9 cellular contexts compared by ENCODE assay signal in the genomic region with DNA sequence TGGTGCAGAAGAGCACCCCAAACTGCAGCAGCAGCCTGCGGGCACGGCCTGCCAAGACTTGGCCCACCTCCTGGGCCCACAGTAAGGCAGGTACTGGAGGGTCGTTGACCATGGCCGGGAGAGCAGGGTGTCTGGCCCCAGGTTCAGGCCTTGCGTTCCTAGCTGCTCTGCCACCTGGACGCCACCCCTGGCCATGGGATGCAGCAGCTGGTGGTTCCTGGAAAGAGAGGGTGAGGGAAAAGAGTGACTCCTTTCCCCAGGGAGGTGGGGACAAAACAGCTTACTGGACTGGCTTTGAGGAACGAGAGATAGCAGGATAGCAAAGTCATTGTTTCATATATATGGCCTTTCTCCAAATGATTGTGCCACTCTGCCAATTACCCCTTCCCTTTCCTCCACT. TPM values are rescaled to one million over a fixed set of nuclear protein-coding genes. Genes with fewer than 3 reads are reported as not detected.
DNase-seq lines count a peak whose midpoint lies in the region; ATAC-seq and TF ChIP-seq lines count a peak whose summit lies in the region.
"Had no signal": no experiment of that assay in that cellular context is flagged by ENCODE, and none has a peak within 500 bp of the region (broad histone marks: within the 10 kb centered on the region; RNA-seq: fewer than 3 reads in every experiment).

No MANE protein-coding gene starts in this region.

- H3K27ac Mint-ChIP-seq in activated B cell treated with CpG ODN at 0.5 μM for 24 hours = peak overlapping the region; percentile 86

- POLR2A ChIA-PET in activated B cell treated with CpG ODN at 0.5 μM for 24 hours (lab: Charles Lee) = interaction anchor here (0.9 to 8.0 kb wide), 16 partner anchors 21 to 175 kb away, joined by 3 to 188 read pairs (median 21); a partner anchor contains a TSS

- peaks cover 49% of the 10 kb centered on the region for H3K4me1 Mint-ChIP-seq in activated B cell treated with CpG ODN at 0.5 μM for 24 hours

- H3K4me1 ChIP-seq in heart right ventricle (peaks cover 23 to 57% (median 39%) of the 10 kb centered on the region in 9 donors), right cardiac atrium (ENCODE audit: control insufficient read depth, insufficient read depth, low read length) (peaks cover 15% of the 10 kb centered on the region), spleen (peaks cover 31 to 72% (median 48%) of the 10 kb centered on the region in 6 donors)

- no peak for ATAC-seq in heart right ventricle
- no peak for ATAC-seq in Right ventricle myocardium superior (ENCODE audit: poor library complexity)
- ATAC-seq in activated B cell treated with CpG ODN at 0.5 μM for 24 hours (ENCODE audit: low read depth) = no peak
- ATAC-seq in right cardiac atrium = no peak
- no peak for ATAC-seq in HG03108 (IDR thresholded peaks at IDR 0.05; ENCODE audit: unreplicated experiment)
- no peak for ATAC-seq in HG02970 (IDR thresholded peaks at IDR 0.05; ENCODE audit: low FRiP score, unreplicated experiment)

- H3K27me3 ChIP-seq in heart right ventricle (no peaks in the 10 kb centered on the region), right cardiac atrium (ENCODE audit: control insufficient read depth, insufficient read depth) (no peaks in the 10 kb centered on the region), spleen (replicated peaks in 1 of 7) (no peaks in the 10 kb centered on the region)

- TF ChIP-seq POLR2A in spleen (IDR thresholded peaks at IDR 0.05) = no peak

- DNase-seq in heart right ventricle (no peak), Right ventricle myocardium superior (no peak), activated B cell treated with CpG ODN at 0.5 μM for 24 hours (no peak), right cardiac atrium (peak in 2 of 3 donors; percentile 51 to 59), spleen (peak; percentile 85), KBM-7 (no peak)

- peak overlapping the region in 9 of 10 donors; percentile 55 to 90 (median 73) for H3K4me3 ChIP-seq in heart right ventricle
- peak overlapping the region; percentile 89 for H3K4me3 ChIP-seq in right cardiac atrium (ENCODE audit: low read length)
- H3K4me3 ChIP-seq in spleen = peak overlapping the region; percentile 67 to 94 (median 84)

- H3K36me3 ChIP-seq in heart right ventricle (peaks cover 0 to 26% (median 11%) of the 10 kb centered on the region in 9 donors), spleen (peaks cover 0 to 27% (median 4%) of the 10 kb centered on the region in 6 donors)

- no peaks in the 10 kb centered on the region for H3K27me3 Mint-ChIP-seq in activated B cell treated with CpG ODN at 0.5 μM for 24 hours

- CTCF ChIA-PET in activated B cell treated with CpG ODN at 0.5 μM for 24 hours (lab: Charles Lee) = interaction anchor here (1.0 to 1.4 kb wide), 2 partner anchors 11 to 24 kb away, joined by 3 to 6 read pairs; no protein-coding TSS in a partner anchor

- no peaks in the 10 kb centered on the region for H3K9me3 Mint-ChIP-seq in activated B cell treated with CpG ODN at 0.5 μM for 24 hours

- in situ Hi-C loops in KBM-7 (cut with MboI; ENCODE audit: low pct_unique_long_range_greater_than_20kb, low sequenced_read_pairs) = no loop called here

- H3K27ac ChIP-seq in heart right ventricle (peak overlapping the region in 9 of 10 donors; percentile 70 to 91 (median 84)), right cardiac atrium (ENCODE audit: low read length) (peak overlapping the region; percentile 42), spleen (peak overlapping the region; percentile 48 to 86 (median 78))

- H3K36me3 Mint-ChIP-seq in activated B cell treated with CpG ODN at 0.5 μM for 24 hours (ENCODE audit: low read depth) = peaks cover 19% of the 10 kb centered on the region

- H3K4me3 Mint-ChIP-seq in activated B cell treated with CpG ODN at 0.5 μM for 24 hours = peak overlapping the region; percentile 92

- intact Hi-C loops in heart right ventricle (cut with DNase I) (loop anchor here in 3 of 10 donors (5.0 kb wide), 3 partner anchors 33 to 137 kb away; a partner anchor contains a TSS), Right ventricle myocardium superior (cut with DNase I) (no loop called here), activated B cell treated with CpG ODN at 0.5 μM for 24 hours (cut with micrococcal nuclease) (no loop called here), right cardiac atrium (cut with DNase I) (no loop called here), spleen (cut with DNase I; ENCODE audit: low total_unique reads) (no loop called here)

- H3K9me3 ChIP-seq in heart right ventricle (no peaks in the 10 kb centered on the region), right cardiac atrium (ENCODE audit: control insufficient read depth, low read length) (no peaks in the 10 kb centered on the region), spleen (no peaks in the 10 kb centered on the region)

- WGBS in heart right ventricle, 2 donors = 51 to 62% methylated on average over 7 of the region's 7 CpGs
- WGBS in right cardiac atrium = 50% methylated on average over 7 of the region's 7 CpGs
- WGBS in spleen, 5 donors = 64 to 73% (median 67%) methylated on average over 6 to 7 of the region's 7 CpGs

- TF ChIP-seq CTCF in heart right ventricle (IDR thresholded peaks at IDR 0.05) (no peak), activated B cell treated with CpG ODN at 0.5 μM for 24 hours (IDR thresholded peaks at IDR 0.05) (no peak), spleen (IDR thresholded peaks at IDR 0.05 in 8 of 11, conservative IDR thresholded peaks at IDR 0.05 in 3 of 11) (no peak)

RNA-seq across cellular contexts. Expression of a gene that starts 1.8 kb away (rescaled TPM):
- total RNA-seq in heart right ventricle (10 to 100 TPM in 9 of 10 donors, 1 to 10 TPM in 1; 8.5 to 26.8 (median 15.7) TPM), Right ventricle myocardium superior (21.7 TPM), activated B cell treated with CpG ODN at 0.5 μM for 24 hours (18.6 and 27.8 TPM in 2 replicates), right cardiac atrium (10 to 100 TPM; 20.0 to 27.6 (median 26.5) TPM), spleen (10 to 100 TPM; 25.6 to 66.0 (median 34.4) TPM)
- polyA plus RNA-seq in heart right ventricle (10 to 100 TPM; 31.4 to 83.0 TPM), right cardiac atrium (34.3 TPM), spleen (10 to 100 TPM; 47.7 to 62.6 (median 47.8) TPM)

RNA-seq across cellular contexts. Expression of a gene that starts 2.1 kb away (rescaled TPM):
- total RNA-seq in heart right ventricle (under 1 TPM in 4 of 10 donors, not detected in 6; 0.26 to 0.34 (median 0.31) TPM), Right ventricle myocardium superior (not detected), activated B cell treated with CpG ODN at 0.5 μM for 24 hours (1.8 and 2.7 TPM in 2 replicates), right cardiac atrium (not detected), spleen (not detected)
- polyA plus RNA-seq in heart right ventricle (under 1 TPM in 1 of 2 donors, not detected in 1; 0.16 TPM), right cardiac atrium (0.57 TPM), spleen (under 1 TPM in 2 of 3 donors, not detected in 1; 0.12 to 0.13 TPM)
- total RNA-seq: pulmonary artery endothelial cell had no signal

RNA-seq across cellular contexts. Expression of a gene that starts 16.1 kb away (rescaled TPM):
- 1 to 10 TPM; 2.0 to 9.5 (median 2.6) TPM for total RNA-seq in heart right ventricle
- polyA plus RNA-seq in heart right ventricle = 1 to 10 TPM; 1.9 to 2.8 TPM
- 3.8 TPM for total RNA-seq in Right ventricle myocardium superior
- total RNA-seq in activated B cell treated with CpG ODN at 0.5 μM for 24 hours = 0.13 and 0.17 TPM in 2 replicates
- total RNA-seq in right cardiac atrium = 1 to 10 TPM; 1.4 to 3.3 (median 2.3) TPM
- polyA plus RNA-seq in right cardiac atrium = 3.0 TPM
- total RNA-seq in spleen = not detected
- polyA plus RNA-seq in spleen = under 1 TPM; 0.04 to 0.48 (median 0.17) TPM

RNA-seq across cellular contexts. Expression of a gene that starts 21.9 kb away (rescaled TPM):
- 10 to 100 TPM; 26.9 to 40.9 (median 33.4) TPM for total RNA-seq in heart right ventricle
- polyA plus RNA-seq in heart right ventricle = 10 to 100 TPM; 21.4 to 35.3 TPM
- total RNA-seq in Right ventricle myocardium superior = 30.4 TPM
- 58.2 and 63.9 TPM in 2 replicates for total RNA-seq in activated B cell treated with CpG ODN at 0.5 μM for 24 hours
- total RNA-seq in right cardiac atrium = 10 to 100 TPM; 29.3 to 37.2 (median 35.5) TPM
- polyA plus RNA-seq in right cardiac atrium = 33.2 TPM
- 10 to 100 TPM; 39.3 to 62.8 (median 48.5) TPM for total RNA-seq in spleen
- 10 to 100 TPM; 26.4 to 37.1 (median 29.3) TPM for polyA plus RNA-seq in spleen

RNA-seq across cellular contexts. Expression of a gene that starts 22.9 kb away (rescaled TPM):
- total RNA-seq in heart right ventricle (10 to 100 TPM in 9 of 10 donors, 1 to 10 TPM in 1; 9.4 to 16.2 (median 12.9) TPM), Right ventricle myocardium superior (14.0 TPM), activated B cell treated with CpG ODN at 0.5 μM for 24 hours (35.5 and 44.0 TPM in 2 replicates), right cardiac atrium (10 to 100 TPM; 11.7 to 17.0 (median 14.6) TPM), spleen (10 to 100 TPM; 25.4 to 47.1 (median 30.5) TPM)
- polyA plus RNA-seq in heart right ventricle (10 to 100 TPM; 20.3 to 20.8 TPM), right cardiac atrium (18.4 TPM), spleen (10 to 100 TPM; 27.8 to 35.6 (median 33.4) TPM)

Comparison
In these comparisons a context has a peak if more than half of its experiments do, and no peak if none do; other contexts are left out.
1. DNase-seq: peak in right cardiac atrium (2 of 3) and spleen (single experiment); none in heart right ventricle (0 of 2), Right ventricle myocardium superior (single experiment), activated B cell treated with CpG ODN at 0.5 μM for 24 hours (single experiment) and KBM-7 (single experiment).
2. Peak in every context shown above with its lines, with median percentiles within 50 percentile points of each other: H3K27ac ChIP-seq and H3K4me3 ChIP-seq.